In genomic region chr7:145884716-145885514, GRCh38 we compare ENCODE assay signal across 1 cellular context.
TF ChIP-seq lines count a peak whose summit lies in the region.

No MANE protein-coding gene starts in this region.

TF ChIP-seq in K562, 482 proteins besides CTCF, POLR2A, EP300 and RAD21 (continued from another document):
- no peak for TF ChIP-seq CUX1 (CRISPR knock-in tag; IDR thresholded peaks at IDR 0.05)
- no peak for TF ChIP-seq EHMT2 (IDR thresholded peaks at IDR 0.05)
- TF ChIP-seq TEAD1 (CRISPR knock-in tag; IDR thresholded peaks at IDR 0.05), result no peak
- peak; percentile 43 for TF ChIP-seq CBFA2T3 (IDR thresholded peaks at IDR 0.05)
- TF ChIP-seq ZNF23 (CRISPR knock-in tag; IDR thresholded peaks at IDR 0.05), result no peak
- no peak for TF ChIP-seq SRSF9 (IDR thresholded peaks at IDR 0.05; ENCODE audit: borderline replicate concordance, low read depth, low read length)
- 0 out of 2 replicates have a peak, but pooled peaks have one; percentile 20 for TF ChIP-seq EGR1 (conservative IDR thresholded peaks at IDR 0.05)
